Comparison of ENCODE assay signal across 8 cellular contexts in the genomic region with DNA sequence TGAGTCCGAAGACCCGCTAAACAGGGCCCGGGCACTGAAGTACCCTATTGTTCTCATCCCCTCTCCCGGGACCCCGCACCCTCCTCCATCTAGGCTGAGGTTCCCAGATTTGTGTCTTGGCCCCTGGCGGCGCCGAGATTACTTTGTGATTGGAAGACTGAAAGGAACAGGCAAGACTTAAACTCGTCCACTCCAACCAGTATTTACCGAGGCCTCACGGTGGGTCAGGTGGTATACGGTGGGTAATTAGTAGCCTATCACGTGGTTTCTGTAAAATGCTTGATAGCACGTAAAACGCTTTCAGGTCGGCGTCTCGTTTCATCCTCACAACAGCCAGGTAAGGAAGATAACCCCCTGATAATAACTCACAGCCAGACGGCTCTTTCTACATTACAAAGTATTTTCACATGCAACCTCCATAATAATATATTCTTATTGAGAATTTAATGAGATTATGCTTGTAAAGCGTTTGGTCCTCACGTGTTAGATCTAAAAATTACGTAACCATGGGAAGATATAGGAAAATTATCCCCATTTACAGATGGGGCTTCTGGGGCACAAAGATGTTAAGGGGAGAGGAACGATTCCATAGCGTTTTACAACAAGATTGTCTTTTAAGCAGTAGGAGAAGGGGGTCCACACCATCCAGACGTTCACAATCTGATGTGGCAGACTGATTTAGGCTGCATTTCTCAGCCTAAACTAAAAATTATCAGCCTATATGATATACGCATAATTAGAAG. TPM values are rescaled to one million over a fixed set of nuclear protein-coding genes. Genes with fewer than 3 reads are reported as not detected.
A peak's percentile ranks its signal among the peaks of the same experiment; 100 is the strongest.
DNase-seq lines count a peak whose midpoint lies in the region; ATAC-seq and TF ChIP-seq lines count a peak whose summit lies in the region.

No MANE protein-coding gene starts in this region.

- TF ChIP-seq CTCF in esophagus muscularis mucosa (IDR thresholded peaks at IDR 0.05), result no peak

- ATAC-seq in GM19328 (IDR thresholded peaks at IDR 0.05; ENCODE audit: unreplicated experiment) (peak; percentile 40), HG03354 (IDR thresholded peaks at IDR 0.05; ENCODE audit: poor library complexity, severe bottlenecking, unreplicated experiment) (peak; percentile 71)
- peak; percentile 57 for ATAC-seq in activated CD8-positive, alpha-beta T cell treated with anti-CD3 and anti-CD28 coated beads, Interleukin-2, amount 10 ng/mL, durations not matched to agents 7 days and 5 days

- 6% methylated on average over 23 of the region's 26 CpGs for WGBS in esophagus muscularis mucosa
- WGBS in thymus, result 2% methylated on average over 26 of the region's 26 CpGs

- CTCF ChIA-PET in CD8-positive, alpha-beta memory T cell (lab: Charles Lee), result interaction anchor here (1.0 kb wide), 1 partner anchor 22 kb away, joined by 3 read pairs; no protein-coding TSS in a partner anchor
- CTCF ChIA-PET in activated CD8-positive, alpha-beta T cell treated with anti-CD3 and anti-CD28 coated beads, Interleukin-2, amount 10 ng/mL, durations not matched to agents 7 days and 5 days (lab: Charles Lee), result interaction anchor here (0.6 to 2.4 kb wide), 4 partner anchors 10 to 145 kb away, joined by 3 to 10 read pairs (median 4); no protein-coding TSS in a partner anchor

- peak overlapping the region; percentile 90 for H3K27ac ChIP-seq in CD8-positive, alpha-beta memory T cell (ENCODE audit: low read depth, low read length)
- H3K27ac ChIP-seq in esophagus muscularis mucosa (replicated peaks in 1 of 4) (peak overlapping the region; percentile 94 to 98 (median 98)), thymus (ENCODE audit: low read depth) (peak overlapping the region; percentile 81)

- no peaks in the 10 kb centered on the region for H3K27me3 Mint-ChIP-seq in CD8-positive, alpha-beta memory T cell
- no peaks in the 10 kb centered on the region for H3K27me3 Mint-ChIP-seq in activated CD8-positive, alpha-beta T cell treated with anti-CD3 and anti-CD28 coated beads, Interleukin-2, amount 10 ng/mL, durations not matched to agents 7 days and 5 days (ENCODE audit: low read depth)

- peak overlapping the region; percentile 93 to 99 (median 98) for H3K4me3 Mint-ChIP-seq in CD8-positive, alpha-beta memory T cell
- H3K4me3 Mint-ChIP-seq in activated CD8-positive, alpha-beta T cell treated with anti-CD3 and anti-CD28 coated beads, Interleukin-2, amount 10 ng/mL, durations not matched to agents 7 days and 5 days, result peak overlapping the region; percentile 99

- TF ChIP-seq POLR2A in esophagus muscularis mucosa (IDR thresholded peaks at IDR 0.05; ENCODE audit: low read depth), result no peak

- H3K4me1 Mint-ChIP-seq in CD8-positive, alpha-beta memory T cell, result peaks cover 36 to 46% (median 43%) of the 10 kb centered on the region in 3 donors
- peaks cover 33% of the 10 kb centered on the region for H3K4me1 Mint-ChIP-seq in activated CD8-positive, alpha-beta T cell treated with anti-CD3 and anti-CD28 coated beads, Interleukin-2, amount 10 ng/mL, durations not matched to agents 7 days and 5 days (ENCODE audit: low read depth)

- H3K9ac ChIP-seq in mucosa of stomach (ENCODE audit: low read length), result peak overlapping the region; percentile 76

- TF ChIP-seq EP300 in esophagus muscularis mucosa (IDR thresholded peaks at IDR 0.05), result no peak

- no peaks in the 10 kb centered on the region for H3K36me3 ChIP-seq in CD8-positive, alpha-beta memory T cell (ENCODE audit: insufficient read depth, low read length)
- H3K36me3 ChIP-seq in esophagus muscularis mucosa (peaks cover 0 to 8% (median 3%) of the 10 kb centered on the region in 4 donors), mucosa of stomach (ENCODE audit: control insufficient read depth, insufficient read depth, low read length) (no peaks in the 10 kb centered on the region), thymus (ENCODE audit: control insufficient read depth, insufficient read depth) (no peaks in the 10 kb centered on the region)

- peaks cover 30% of the 10 kb centered on the region for H3K4me1 ChIP-seq in CD8-positive, alpha-beta memory T cell (ENCODE audit: insufficient read depth, low read length)
- H3K4me1 ChIP-seq in esophagus muscularis mucosa, result peaks cover 17 to 40% (median 32%) of the 10 kb centered on the region in 4 donors
- peaks cover 12% of the 10 kb centered on the region for H3K4me1 ChIP-seq in mucosa of stomach (ENCODE audit: control insufficient read depth, insufficient read depth, low read length)
- H3K4me1 ChIP-seq in thymus (ENCODE audit: control insufficient read depth, insufficient read depth, low read length), result peaks cover 10% of the 10 kb centered on the region

- DNase-seq in CD8-positive, alpha-beta memory T cell, result peak in 3 of 5 donors; percentile 7 to 66 (median 17)
- DNase-seq in NCI-H345 treated with DMSO at 0.1 percent for 48 hours (lab: John Stamatoyannopoulos, UW; ENCODE audit: unreplicated experiment), result peak; percentile 87
- DNase-seq in activated CD8-positive, alpha-beta T cell treated with anti-CD3 and anti-CD28 coated beads, Interleukin-2, amount 10 ng/mL, durations not matched to agents 7 days and 5 days, result peak; percentile 68
- DNase-seq in esophagus muscularis mucosa (ENCODE audit: extremely low spot score), result peak; percentile 92

- POLR2A ChIA-PET in CD8-positive, alpha-beta memory T cell (lab: Charles Lee), result interaction anchor here (0.8 to 1.6 kb wide), 5 partner anchors 12 to 145 kb away, joined by 3 to 10 read pairs (median 4); a partner anchor contains a TSS
- POLR2A ChIA-PET in activated CD8-positive, alpha-beta T cell treated with anti-CD3 and anti-CD28 coated beads, Interleukin-2, amount 10 ng/mL, durations not matched to agents 7 days and 5 days (lab: Charles Lee), result interaction anchor here (0.7 to 1.3 kb wide), 6 partner anchors 9 to 82 kb away, joined by 3 to 4 read pairs (median 3); a partner anchor contains a TSS

- H3K27me3 ChIP-seq in CD8-positive, alpha-beta memory T cell (ENCODE audit: insufficient read depth, low read length, poor library complexity, severe bottlenecking), result no peaks in the 10 kb centered on the region
- H3K27me3 ChIP-seq in esophagus muscularis mucosa (no peaks in the 10 kb centered on the region), mucosa of stomach (ENCODE audit: control insufficient read depth, insufficient read depth, low read length) (no peaks in the 10 kb centered on the region), thymus (ENCODE audit: control insufficient read depth, insufficient read depth) (no peaks in the 10 kb centered on the region)

- H3K27ac Mint-ChIP-seq in CD8-positive, alpha-beta memory T cell, result peak overlapping the region; percentile 88 to 99 (median 97)
- H3K27ac Mint-ChIP-seq in activated CD8-positive, alpha-beta T cell treated with anti-CD3 and anti-CD28 coated beads, Interleukin-2, amount 10 ng/mL, durations not matched to agents 7 days and 5 days, result peak overlapping the region; percentile 98

- H3K9me3 Mint-ChIP-seq in CD8-positive, alpha-beta memory T cell, result no peaks in the 10 kb centered on the region
- no peaks in the 10 kb centered on the region for H3K9me3 Mint-ChIP-seq in activated CD8-positive, alpha-beta T cell treated with anti-CD3 and anti-CD28 coated beads, Interleukin-2, amount 10 ng/mL, durations not matched to agents 7 days and 5 days (ENCODE audit: insufficient read depth)

- H3K9me3 ChIP-seq in CD8-positive, alpha-beta memory T cell (ENCODE audit: low read length), result no peaks in the 10 kb centered on the region
- H3K9me3 ChIP-seq in esophagus muscularis mucosa (no peaks in the 10 kb centered on the region), mucosa of stomach (ENCODE audit: control insufficient read depth, low read length) (no peaks in the 10 kb centered on the region), thymus (ENCODE audit: control insufficient read depth) (no peaks in the 10 kb centered on the region)

- intact Hi-C loops in esophagus muscularis mucosa (cut with DNase I), result loop anchor here (5.0 kb wide), 1 partner anchor 131 kb away; a partner anchor contains a TSS

- peaks cover 0 to 15% (median 0%) of the 10 kb centered on the region in 3 donors for H3K36me3 Mint-ChIP-seq in CD8-positive, alpha-beta memory T cell
- peaks cover 7% of the 10 kb centered on the region for H3K36me3 Mint-ChIP-seq in activated CD8-positive, alpha-beta T cell treated with anti-CD3 and anti-CD28 coated beads, Interleukin-2, amount 10 ng/mL, durations not matched to agents 7 days and 5 days (ENCODE audit: low read depth)

- peak overlapping the region; percentile 96 for H3K4me3 ChIP-seq in CD8-positive, alpha-beta memory T cell (ENCODE audit: low read length)
- peak overlapping the region; percentile 70 to 98 (median 90) for H3K4me3 ChIP-seq in esophagus muscularis mucosa
- H3K4me3 ChIP-seq in mucosa of stomach (ENCODE audit: low read length), result peak overlapping the region; percentile 81
- peak overlapping the region; percentile 80 for H3K4me3 ChIP-seq in thymus (ENCODE audit: low read length)

RNA-seq across cellular contexts. Expression of a gene that starts 0.6 kb away (rescaled TPM):
- total RNA-seq in CD8-positive, alpha-beta memory T cell, result 10 to 100 TPM; 30.4 to 33.0 TPM
- polyA plus RNA-seq in CD8-positive, alpha-beta memory T cell, result 8.1 TPM
- total RNA-seq in activated CD8-positive, alpha-beta T cell treated with anti-CD3 and anti-CD28 coated beads, Interleukin-2, amount 10 ng/mL, durations not matched to agents 7 days and 5 days, result 10 to 100 TPM; 21.5 to 24.9 TPM
- 10 to 100 TPM; 62.1 to 85.3 (median 72.7) TPM for total RNA-seq in esophagus muscularis mucosa
- polyA plus RNA-seq in thymus, result 12.6 TPM

Comparison
In these comparisons a context has a peak if more than half of its experiments do, and no peak if none do; other contexts are left out.
1. Peak in every context shown above with its lines: DNase-seq, ATAC-seq, H3K4me3 ChIP-seq and H3K27ac ChIP-seq.
2. DNase-seq: peak in every context shown above with its lines; median percentile 92 in esophagus muscularis mucosa; 87 in NCI-H345 treated with DMSO at 0.1 percent for 48 hours; 68 in activated CD8-positive, alpha-beta T cell treated with anti-CD3 and anti-CD28 coated beads, Interleukin-2, amount 10 ng/mL, durations not matched to agents 7 days and 5 days; 17 in CD8-positive, alpha-beta memory T cell.